In the genomic region with DNA sequence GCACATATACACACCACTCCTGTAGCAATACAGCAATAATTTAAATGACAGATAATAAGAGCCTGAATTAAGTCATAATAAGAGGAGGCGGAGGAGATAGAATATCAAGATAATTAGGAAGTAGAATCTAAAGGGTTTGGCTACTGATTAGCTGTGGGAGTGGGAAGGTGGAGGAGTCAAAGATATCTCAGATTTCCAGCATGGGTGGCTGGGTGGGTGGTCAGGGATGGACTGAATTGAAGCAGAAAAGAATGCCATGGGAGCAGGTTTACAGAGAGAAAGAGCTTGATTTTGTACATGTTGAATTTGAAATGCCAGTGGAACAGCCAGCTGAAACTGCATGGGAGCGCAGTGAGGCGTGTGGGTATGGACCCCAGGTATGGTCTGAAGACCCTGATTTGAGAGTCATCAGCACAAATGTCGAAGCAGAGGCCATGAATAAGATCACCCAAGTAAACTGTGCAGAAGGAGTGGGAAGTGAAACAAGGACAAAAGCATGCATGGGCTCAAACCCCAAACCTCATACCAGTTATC, we compare ENCODE assay signal across 20 cellular contexts. TPM values are rescaled to one million over a fixed set of nuclear protein-coding genes. Genes with fewer than 3 reads are reported as not detected.
DNase-seq lines count a peak whose midpoint lies in the region; ATAC-seq, FAIRE-seq and TF ChIP-seq lines count a peak whose summit lies in the region.
"Had no signal": no experiment of that assay in that cellular context is flagged by ENCODE, and none has a peak within 500 bp of the region (broad histone marks: within the 10 kb centered on the region; RNA-seq: fewer than 3 reads in every experiment).

No MANE protein-coding gene starts in this region.

- no peak overlapping the region for H2AFZ ChIP-seq in OCI-LY1 (ENCODE audit: low read length)
- H2AFZ ChIP-seq: hepatocyte, PC-9 had no signal

- H3K4me3 Mint-ChIP-seq in nephron progenitor cell = peak overlapping the region; percentile 29
- H3K4me3 Mint-ChIP-seq: activated naive CD4-positive, alpha-beta T cell treated with anti-CD3 and anti-CD28 coated beads, Interleukin-2, amount 10 ng/mL, durations not matched to agents 7 days and 5 days; brain; T-helper 1 cell treated with Interleukin-12 subunit alpha and Interleukin-12 subunit beta and Interleukin-4 antibody, amounts not matched to agents 30 μg/mL and 1 μg/mL, for 36 hours had no signal

- no peak overlapping the region for H3K4me3 ChIP-seq in OCI-LY1 (ENCODE audit: low read depth, low read length, poor library complexity, severe bottlenecking)
- H3K4me3 ChIP-seq: colonic mucosa, hepatocyte, PC-9, tibial artery had no signal

- H4K20me1 ChIP-seq in OCI-LY1 (ENCODE audit: insufficient read depth, low read length) = no peaks in the 10 kb centered on the region

- no peaks in the 10 kb centered on the region for H3K36me3 ChIP-seq in OCI-LY1 (ENCODE audit: insufficient read depth, low read length)
- H3K36me3 ChIP-seq: colonic mucosa, tibial artery had no signal

- H3K9ac ChIP-seq in OCI-LY1 (ENCODE audit: low read length) = no peak overlapping the region
- H3K9ac ChIP-seq: parathyroid adenoma had no signal

- H3K27me3 ChIP-seq in OCI-LY1 (ENCODE audit: insufficient read depth, low read length) = no peaks in the 10 kb centered on the region
- H3K27me3 ChIP-seq: colonic mucosa, hepatocyte, tibial artery had no signal

- H3K27me3 Mint-ChIP-seq in nephron progenitor cell (ENCODE audit: low read depth, poor library complexity) = peaks cover 11% of the 10 kb centered on the region
- H3K27me3 Mint-ChIP-seq: activated naive CD4-positive, alpha-beta T cell treated with anti-CD3 and anti-CD28 coated beads, Interleukin-2, amount 10 ng/mL, durations not matched to agents 7 days and 5 days had no signal

- H3K4me1 ChIP-seq in OCI-LY1 (ENCODE audit: insufficient read depth, low read length, severe bottlenecking) = peaks cover 64% of the 10 kb centered on the region

- H3K9me2 ChIP-seq in OCI-LY1 (ENCODE audit: low read depth, low read length) = no peaks in the 10 kb centered on the region

- H3K9me3 Mint-ChIP-seq in nephron progenitor cell = no peaks in the 10 kb centered on the region
- H3K9me3 Mint-ChIP-seq: activated naive CD4-positive, alpha-beta T cell treated with anti-CD3 and anti-CD28 coated beads, Interleukin-2, amount 10 ng/mL, durations not matched to agents 7 days and 5 days; brain; T-helper 1 cell treated with Interleukin-12 subunit alpha and Interleukin-12 subunit beta and Interleukin-4 antibody, amounts not matched to agents 30 μg/mL and 1 μg/mL, for 36 hours had no signal

- no peak overlapping the region for H3K27ac Mint-ChIP-seq in nephron progenitor cell
- H3K27ac Mint-ChIP-seq: activated naive CD4-positive, alpha-beta T cell treated with anti-CD3 and anti-CD28 coated beads, Interleukin-2, amount 10 ng/mL, durations not matched to agents 7 days and 5 days had no signal

- H3K4me1 Mint-ChIP-seq in nephron progenitor cell = peaks cover 42% of the 10 kb centered on the region

- no peaks in the 10 kb centered on the region for H3K9me3 ChIP-seq in OCI-LY1 (ENCODE audit: low read length)
- H3K9me3 ChIP-seq: colonic mucosa, tibial artery had no signal

- no peak for TF ChIP-seq POLR2A in GM12892 (IDR thresholded peaks at IDR 0.05; ENCODE audit: low read depth, low read length)

- no peaks in the 10 kb centered on the region for H3K79me2 ChIP-seq in OCI-LY1 (ENCODE audit: insufficient read depth, low read length)
- H3K79me2 ChIP-seq: hepatocyte had no signal

- TF ChIP-seq CTCF in OCI-LY1 (IDR thresholded peaks at IDR 0.05; ENCODE audit: low read length) (no peak), nephron progenitor cell (IDR thresholded peaks at IDR 0.05) (no peak)

- ATAC-seq in GM18519 (IDR thresholded peaks at IDR 0.05; ENCODE audit: low FRiP score, unreplicated experiment) = no peak
- ATAC-seq: sciatic nerve had no signal

- H3K4me2 ChIP-seq in OCI-LY1 (ENCODE audit: low read length) = no peak overlapping the region
- H3K4me2 ChIP-seq: hepatocyte, PC-9 had no signal

- H3K36me3 Mint-ChIP-seq in nephron progenitor cell (ENCODE audit: low read depth) = peaks cover 5% of the 10 kb centered on the region
- H3K36me3 Mint-ChIP-seq: activated naive CD4-positive, alpha-beta T cell treated with anti-CD3 and anti-CD28 coated beads, Interleukin-2, amount 10 ng/mL, durations not matched to agents 7 days and 5 days; brain had no signal

- no peaks in the 10 kb centered on the region for H3F3A ChIP-seq in OCI-LY1 (ENCODE audit: insufficient read depth, low read length)

- FAIRE-seq in GM12892 (lab: Jason Lieb, UNC) = peak; percentile 17

- DNase-seq in GM12892 (ENCODE audit: insufficient read length) (no peak), nephron progenitor cell (no peak), NCI-H187 treated with DMSO at 0.1 percent for 48 hours (lab: John Stamatoyannopoulos, UW) (no peak)
- DNase-seq: activated T-cell treated with anti-CD3 and anti-CD28 coated beads for 4 hours, HCEC 1CT, Kasumi-1, NCI-H2171, PC-9, tibial artery had no signal

- peak overlapping the region; percentile 82 for H3K27ac ChIP-seq in OCI-LY1 (ENCODE audit: low read depth, low read length, poor library complexity, severe bottlenecking)
- H3K27ac ChIP-seq: hepatocyte, PC-9, VCaP had no signal

RNA-seq across cellular contexts. Expression of a gene that starts 1.4 kb away (rescaled TPM):
- polyA plus RNA-seq in GM12892 (2012; ENCODE audit: missing spikeins) = 301 TPM

RNA-seq across cellular contexts. Expression of a gene that starts 13.5 kb away (rescaled TPM):
- 251 TPM for polyA plus RNA-seq in GM12892 (2012; ENCODE audit: missing spikeins)

RNA-seq across cellular contexts. Expression of a gene that starts 14.1 kb away (rescaled TPM):
- polyA plus RNA-seq in GM12892 (2012; ENCODE audit: missing spikeins) = 187 TPM

RNA-seq across cellular contexts. Expression of a gene that starts 55.1 kb away (rescaled TPM):
- 84.4 TPM for polyA plus RNA-seq in GM12892 (2012; ENCODE audit: missing spikeins)
- polyA plus RNA-seq: endothelial cell of umbilical vein had no signal
